ENCODE assay signal across 38 cellular contexts in genomic region chr13:36639610-36640009, GRCh38. TPM values are rescaled to one million over a fixed set of nuclear protein-coding genes. Genes with fewer than 3 reads are reported as not detected.
"Had no signal": no experiment of that assay in that cellular context is flagged by ENCODE, and none has a peak within 500 bp of the region (broad histone marks: within the 10 kb centered on the region; RNA-seq: fewer than 3 reads in every experiment).

No MANE protein-coding gene starts in this region.

- H3K27ac Mint-ChIP-seq: activated B cell treated with CpG ODN at 0.5 μM for 24 hours; activated CD8-positive, alpha-beta T cell treated with anti-CD3 and anti-CD28 coated beads for 36 hours; activated naive CD4-positive, alpha-beta T cell treated with anti-CD3 and anti-CD28 coated beads, Interleukin-2, amount 50 U/mL, for 24 hours; activated naive CD8-positive, alpha-beta T cell treated with anti-CD3 and anti-CD28 coated beads, Interleukin-2, amount 10 ng/mL, durations not matched to agents 7 days and 5 days; activated T-cell treated with anti-CD3 and anti-CD28 coated beads, Interleukin-2, amount 50 U/mL, for 72 hours; activated T-helper 17 cell treated with anti-CD3 and anti-CD28 coated beads, Interleukin-2, amount 50 U/mL, for 72 hours had no signal

- H3K4me1 ChIP-seq: body of pancreas, breast epithelium had no signal

- H3K4me3 Mint-ChIP-seq: activated B cell treated with CpG ODN at 0.5 μM for 24 hours; activated CD8-positive, alpha-beta T cell treated with anti-CD3 and anti-CD28 coated beads for 36 hours; activated naive CD4-positive, alpha-beta T cell treated with anti-CD3 and anti-CD28 coated beads, Interleukin-2, amount 50 U/mL, for 24 hours; activated naive CD8-positive, alpha-beta T cell treated with anti-CD3 and anti-CD28 coated beads, Interleukin-2, amount 10 ng/mL, durations not matched to agents 7 days and 5 days; activated T-cell treated with anti-CD3 and anti-CD28 coated beads, Interleukin-2, amount 50 U/mL, for 72 hours; activated T-helper 17 cell treated with anti-CD3 and anti-CD28 coated beads, Interleukin-2, amount 50 U/mL, for 72 hours had no signal

- H3K36me3 ChIP-seq: breast epithelium, MG63 had no signal

- H3K36me3 Mint-ChIP-seq: activated naive CD4-positive, alpha-beta T cell treated with anti-CD3 and anti-CD28 coated beads, Interleukin-2, amount 50 U/mL, for 24 hours; activated naive CD8-positive, alpha-beta T cell treated with anti-CD3 and anti-CD28 coated beads, Interleukin-2, amount 10 ng/mL, durations not matched to agents 7 days and 5 days had no signal

- H3K4me3 ChIP-seq: body of pancreas, breast epithelium, coronary artery, MG63 had no signal

- H3K27me3 ChIP-seq: body of pancreas, breast epithelium, MG63 had no signal

- H3K9me3 ChIP-seq: body of pancreas, MG63 had no signal

- H3K27ac ChIP-seq: body of pancreas, breast epithelium, coronary artery, RWPE1 had no signal

- ATAC-seq: activated CD8-positive, alpha-beta T cell treated with anti-CD3 and anti-CD28 coated beads for 36 hours; activated T-cell treated with anti-CD3 and anti-CD28 coated beads, Interleukin-2, amount 50 U/mL, for 72 hours; activated T-helper 17 cell treated with anti-CD3 and anti-CD28 coated beads, Interleukin-2, amount 50 U/mL, for 72 hours; body of pancreas; PC-3; Right ventricle myocardium inferior had no signal

- H3K9me3 Mint-ChIP-seq: activated B cell treated with CpG ODN at 0.5 μM for 24 hours; activated naive CD4-positive, alpha-beta T cell treated with anti-CD3 and anti-CD28 coated beads, Interleukin-2, amount 50 U/mL, for 24 hours; activated naive CD8-positive, alpha-beta T cell treated with anti-CD3 and anti-CD28 coated beads, Interleukin-2, amount 10 ng/mL, durations not matched to agents 7 days and 5 days had no signal

- H3K4me1 Mint-ChIP-seq: activated B cell treated with CpG ODN at 0.5 μM for 24 hours; activated naive CD4-positive, alpha-beta T cell treated with anti-CD3 and anti-CD28 coated beads, Interleukin-2, amount 50 U/mL, for 24 hours; activated naive CD8-positive, alpha-beta T cell treated with anti-CD3 and anti-CD28 coated beads, Interleukin-2, amount 10 ng/mL, durations not matched to agents 7 days and 5 days; activated T-helper 17 cell treated with anti-CD3 and anti-CD28 coated beads, Interleukin-2, amount 50 U/mL, for 72 hours had no signal

- H3K27me3 Mint-ChIP-seq: activated B cell treated with CpG ODN at 0.5 μM for 24 hours; activated CD8-positive, alpha-beta T cell treated with anti-CD3 and anti-CD28 coated beads for 36 hours; activated T-helper 17 cell treated with anti-CD3 and anti-CD28 coated beads, Interleukin-2, amount 50 U/mL, for 72 hours had no signal

- DNase-seq: activated B cell treated with CpG ODN at 0.5 μM for 24 hours; activated CD4-positive, alpha-beta T cell treated with anti-CD3 and anti-CD28 coated beads for 4 hours; activated CD4-positive, CD25-positive, alpha-beta regulatory T cell treated with anti-CD3 and anti-CD28 coated beads, Interleukin-2, amount 50 U/mL, for 72 hours; activated CD8-positive, alpha-beta T cell treated with anti-CD3 and anti-CD28 coated beads for 36 hours; activated effector memory CD4-positive, alpha-beta T cell treated with anti-CD3 and anti-CD28 coated beads, Interleukin-2, amount 50 U/mL, for 16 hours; activated naive CD4-positive, alpha-beta T cell; activated naive CD8-positive, alpha-beta T cell treated with anti-CD3 and anti-CD28 coated beads, Interleukin-2, amount 10 ng/mL, durations not matched to agents 7 days and 5 days; activated T-cell treated with anti-CD3 and anti-CD28 coated beads, Interleukin-2, amount 50 U/mL, for 1 hour; activated T-cell treated with anti-CD3 and anti-CD28 coated beads, Interleukin-2, amount 50 U/mL, for 72 hours; body of pancreas; Kasumi-1; KG1; MG63; NCI-H1048; NCI-H1105 treated with DMSO at 0.1 percent for 48 hours; NCI-H1436; NCI-H1694; NCI-H1930; NCI-H2081 treated with DMSO at 0.1 percent for 48 hours; NCI-H226; NCI-H524 treated with DMSO at 0.1 percent for 48 hours; NCI-H748 treated with DMSO at 0.1 percent for 48 hours; NK-92 treated with Interleukin-12 subunit alpha and Interleukin-12 subunit beta, amount 100 ng/mL, for 24 hours; PC-3; SIG-M5; SW 1271; T-helper 1 cell; T-helper 2 cell; T-helper 9 cell had no signal

RNA-seq across cellular contexts. Expression of gene SERTM1, which starts 34.2 kb away (rescaled TPM):
- total RNA-seq: activated B cell treated with CpG ODN at 0.5 μM for 24 hours; activated CD8-positive, alpha-beta memory T cell treated with anti-CD3 and anti-CD28 coated beads for 36 hours; activated CD8-positive, alpha-beta T cell treated with anti-CD3 and anti-CD28 coated beads for 36 hours; activated naive CD8-positive, alpha-beta T cell treated with anti-CD3 and anti-CD28 coated beads, Interleukin-2, amount 10 ng/mL, durations not matched to agents 7 days and 5 days; activated T-cell treated with anti-CD3 and anti-CD28 coated beads, Interleukin-2, amount 50 U/mL, for 72 hours; activated T-helper 17 cell treated with anti-CD3 and anti-CD28 coated beads, Interleukin-2, amount 50 U/mL, for 72 hours; cardiac septum; NCI-H460; PC-3 had no signal
